In genomic region chr9:8857330-8858249, GRCh38 we compare ENCODE assay signal across 7 cellular contexts.
A peak's percentile ranks its signal among the peaks of the same experiment; 100 is the strongest.
DNase-seq lines count a peak whose midpoint lies in the region; ATAC-seq lines count a peak whose summit lies in the region.

No MANE protein-coding gene starts in this region.

- DNase-seq in GM03348 (ENCODE audit: low spot score), result peak; percentile 37
- DNase-seq in NCI-H1092 treated with DMSO at 0.1 percent for 48 hours (lab: John Stamatoyannopoulos, UW), result peak; percentile 74
- DNase-seq in hippocampal formation (lab: John Stamatoyannopoulos, UW), result peak; percentile 70 to 78
- peak; percentile 85 for DNase-seq in posterior vena cava (ENCODE audit: low spot score)
- DNase-seq in cortex of kidney (lab: John Stamatoyannopoulos, UW), result no peak

- peak overlapping the region; percentile 83 for H3K27ac ChIP-seq in angular gyrus (ENCODE audit: low read depth, low read length)

- no peak for ATAC-seq in GM18858 (IDR thresholded peaks at IDR 0.05; ENCODE audit: unreplicated experiment)

- intact Hi-C loops in posterior vena cava (cut with DNase I), result no loop called here
